Comparison of ENCODE assay signal across 1 cellular context in the genomic region with DNA sequence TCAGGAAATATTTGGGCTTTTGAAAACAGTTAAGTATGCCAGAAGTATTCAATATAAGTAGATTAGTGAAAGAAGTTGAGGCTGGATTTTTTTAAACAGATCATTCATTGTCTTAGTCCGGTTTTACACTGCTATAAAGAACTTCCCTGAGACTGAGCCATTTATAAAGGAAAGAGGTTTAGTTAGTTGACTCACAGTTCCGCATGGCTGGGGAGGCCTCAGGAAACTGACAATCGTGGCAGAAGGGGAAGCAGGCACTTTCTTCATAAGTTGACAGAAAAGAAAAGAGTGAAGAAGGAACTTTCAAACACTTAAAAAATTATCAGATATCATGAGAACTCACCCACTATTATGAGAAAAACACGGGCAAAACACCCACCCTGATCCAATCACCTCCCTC.
TF ChIP-seq lines count a peak whose summit lies in the region.

No MANE protein-coding gene starts in this region.

TF ChIP-seq in A549, 52 proteins besides CTCF, POLR2A, EP300 and RAD21 (continued from another document):
- TF ChIP-seq, protein P1, sequence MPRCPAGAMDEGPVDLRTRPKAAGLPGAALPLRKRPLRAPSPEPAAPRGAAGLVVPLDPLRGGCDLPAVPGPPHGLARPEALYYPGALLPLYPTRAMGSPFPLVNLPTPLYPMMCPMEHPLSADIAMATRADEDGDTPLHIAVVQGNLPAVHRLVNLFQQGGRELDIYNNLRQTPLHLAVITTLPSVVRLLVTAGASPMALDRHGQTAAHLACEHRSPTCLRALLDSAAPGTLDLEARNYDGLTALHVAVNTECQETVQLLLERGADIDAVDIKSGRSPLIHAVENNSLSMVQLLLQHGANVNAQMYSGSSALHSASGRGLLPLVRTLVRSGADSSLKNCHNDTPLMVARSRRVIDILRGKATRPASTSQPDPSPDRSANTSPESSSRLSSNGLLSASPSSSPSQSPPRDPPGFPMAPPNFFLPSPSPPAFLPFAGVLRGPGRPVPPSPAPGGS (IDR thresholded peaks at IDR 0.05) = no peak
- TF ChIP-seq CBX2 (IDR thresholded peaks at IDR 0.05; ENCODE audit: borderline replicate concordance, low read depth) (no peak), RFX5 (IDR thresholded peaks at IDR 0.05) (no peak), KDM1A (IDR thresholded peaks at IDR 0.05; ENCODE audit: low read depth) (no peak), TP53 (CRISPR knock-in tag; IDR thresholded peaks at IDR 0.05) (no peak)
- TF ChIP-seq, protein P2, sequence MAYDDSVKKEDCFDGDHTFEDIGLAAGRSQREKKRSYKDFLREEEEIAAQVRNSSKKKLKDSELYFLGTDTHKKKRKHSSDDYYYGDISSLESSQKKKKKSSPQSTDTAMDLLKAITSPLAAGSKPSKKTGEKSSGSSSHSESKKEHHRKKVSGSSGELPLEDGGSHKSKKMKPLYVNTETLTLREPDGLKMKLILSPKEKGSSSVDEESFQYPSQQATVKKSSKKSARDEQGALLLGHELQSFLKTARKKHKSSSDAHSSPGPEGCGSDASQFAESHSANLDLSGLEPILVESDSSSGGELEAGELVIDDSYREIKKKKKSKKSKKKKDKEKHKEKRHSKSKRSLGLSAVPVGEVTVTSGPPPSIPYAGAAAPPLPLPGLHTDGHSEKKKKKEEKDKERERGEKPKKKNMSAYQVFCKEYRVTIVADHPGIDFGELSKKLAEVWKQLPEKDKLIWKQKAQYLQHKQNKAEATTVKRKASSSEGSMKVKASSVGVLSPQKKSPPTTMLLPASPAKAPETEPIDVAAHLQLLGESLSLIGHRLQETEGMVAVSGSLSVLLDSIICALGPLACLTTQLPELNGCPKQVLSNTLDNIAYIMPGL (CRISPR knock-in tag; IDR thresholded peaks at IDR 0.05; ENCODE audit: borderline replicate concordance) = no peak
TF ChIP-seq in A549: peak in this region for 0.
